Comparison of ENCODE assay signal across 17 cellular contexts in genomic region chr5:111221139-111221538, GRCh38. TPM values are rescaled to one million over a fixed set of nuclear protein-coding genes. Genes with fewer than 3 reads are reported as not detected.
A peak's percentile ranks its signal among the peaks of the same experiment; 100 is the strongest.
DNase-seq lines count a peak whose midpoint lies in the region; FAIRE-seq and TF ChIP-seq lines count a peak whose summit lies in the region.
"Had no signal": no experiment of that assay in that cellular context is flagged by ENCODE, and none has a peak within 500 bp of the region (broad histone marks: within the 10 kb centered on the region; RNA-seq: fewer than 3 reads in every experiment).

No MANE protein-coding gene starts in this region.

- POLR2A ChIA-PET in HEK293T (lab: Yijun Ruan, JAX), result no interaction called here

- FAIRE-seq in GM12891 (lab: Jason Lieb, UNC), result peak; percentile 40
- FAIRE-seq: A549, D721Med, GM12892, GM18507 had no signal

- CTCF ChIA-PET in HEK293T (lab: Yijun Ruan, JAX), result no interaction called here

- TF ChIP-seq POLR2A in GM12891 (IDR thresholded peaks at IDR 0.05; ENCODE audit: low read depth, low read length), result no peak

- DNase-seq in NCI-H526 treated with DMSO at 0.1 percent for 48 hours (lab: John Stamatoyannopoulos, UW), result peak; percentile 16
- DNase-seq in NCI-H526 (lab: John Stamatoyannopoulos, UW), result no peak
- no peak for DNase-seq in GM12891 (ENCODE audit: insufficient read length, low spot score)
- DNase-seq in HEK293T (ENCODE audit: extremely low spot score), result no peak
- no peak for DNase-seq in activated naive CD4-positive, alpha-beta T cell treated with Interleukin-2 at 50 U/mL for 16 hours
- DNase-seq in activated CD4-positive, alpha-beta T cell treated with anti-CD3 and anti-CD28 coated beads for 1 hour, result no peak
- DNase-seq: AML-193; Caco-2; Calu3; CD4-positive, alpha-beta T cell; CD8-positive, alpha-beta T cell; DMS79 treated with DMSO at 0.1 percent for 48 hours; GF-D8 had no signal

TF ChIP-seq in GM12891, 5 proteins besides CTCF, POLR2A, EP300 and RAD21:
- TF ChIP-seq POLR2AphosphoS5 (IDR thresholded peaks at IDR 0.05; ENCODE audit: low read depth, low read length) (no peak), PAX5 (IDR thresholded peaks at IDR 0.05; ENCODE audit: insufficient read depth, low read length, severe bottlenecking) (no peak), SPI1 (IDR thresholded peaks at IDR 0.05; ENCODE audit: low read depth, low read length) (no peak), POU2F2 (IDR thresholded peaks at IDR 0.05; ENCODE audit: low read depth, low read length) (no peak), TAF1 (IDR thresholded peaks at IDR 0.05; ENCODE audit: low read depth, low read length) (no peak)

TF ChIP-seq in HEK293T, 16 proteins besides CTCF, POLR2A, EP300 and RAD21:
- TF ChIP-seq CTBP1 (IDR thresholded peaks at IDR 0.05; ENCODE audit: borderline replicate concordance) (0 out of 2 replicates have a peak, but pooled peaks have one; percentile 13), FOXM1 (IDR thresholded peaks at IDR 0.05; ENCODE audit: borderline replicate concordance) (no peak), NFRKB (IDR thresholded peaks at IDR 0.05) (no peak), PKNOX1 (IDR thresholded peaks at IDR 0.05) (peak; percentile 67)

RNA-seq across cellular contexts. Expression of gene CAMK4, which starts 3.0 kb away (rescaled TPM):
- polyA plus RNA-seq in GM12891 (2012; ENCODE audit: low read depth, missing spikeins), result 19.3 TPM
- polyA plus RNA-seq: A549 had no signal
